Comparison of ENCODE assay signal across 8 cellular contexts in genomic region chr4:70705146-70705855, GRCh38. TPM values are rescaled to one million over a fixed set of nuclear protein-coding genes. Genes with fewer than 3 reads are reported as not detected.
DNase-seq lines count a peak whose midpoint lies in the region; ATAC-seq and TF ChIP-seq lines count a peak whose summit lies in the region.

No MANE protein-coding gene starts in this region.

- H3K4me3 Mint-ChIP-seq in activated T-helper 2 cell treated with anti-CD3 and anti-CD28 coated beads, Interferon-gamma antibody, Interleukin-2, Interleukin-4, amounts not matched to agents 10 μg/mL and 5 μg/mL and 100 μg/mL, durations not matched to agents 14 hours and 24 hours and 36 hours (ENCODE audit: low read depth): peak overlapping the region; percentile 89
- H3K4me3 Mint-ChIP-seq in nephron: peak overlapping the region; percentile 92 to 95 (median 93)

- H3K9me3 Mint-ChIP-seq in activated T-helper 2 cell treated with anti-CD3 and anti-CD28 coated beads, Interferon-gamma antibody, Interleukin-2, Interleukin-4, amounts not matched to agents 10 μg/mL and 5 μg/mL and 100 μg/mL, durations not matched to agents 14 hours and 24 hours and 36 hours: no peaks in the 10 kb centered on the region
- H3K9me3 Mint-ChIP-seq in nephron: no peaks in the 10 kb centered on the region

- no peaks in the 10 kb centered on the region for H3K36me3 Mint-ChIP-seq in activated T-helper 2 cell treated with anti-CD3 and anti-CD28 coated beads, Interferon-gamma antibody, Interleukin-2, Interleukin-4, amounts not matched to agents 10 μg/mL and 5 μg/mL and 100 μg/mL, durations not matched to agents 14 hours and 24 hours and 36 hours (ENCODE audit: low read depth)
- no peaks in the 10 kb centered on the region for H3K36me3 Mint-ChIP-seq in nephron (ENCODE audit: low read depth)

- H3K4me1 Mint-ChIP-seq in activated T-helper 2 cell treated with anti-CD3 and anti-CD28 coated beads, Interferon-gamma antibody, Interleukin-2, Interleukin-4, amounts not matched to agents 10 μg/mL and 5 μg/mL and 100 μg/mL, durations not matched to agents 14 hours and 24 hours and 36 hours (ENCODE audit: low read depth): peaks cover 31% of the 10 kb centered on the region
- H3K4me1 Mint-ChIP-seq in nephron: peaks cover 32% of the 10 kb centered on the region

- DNase-seq in DMS53 (lab: John Stamatoyannopoulos, UW) (peak; percentile 78), HPDE6-E6E7 (ENCODE audit: extremely low spot score) (peak; percentile 48), RKO (ENCODE audit: low spot score) (peak; percentile 85), fibroblast of peridontal ligament (ENCODE audit: extremely low read depth) (peak; percentile 45), stromal cell of bone marrow (ENCODE audit: low read depth) (peak; percentile 47)
- DNase-seq in activated T-helper 2 cell treated with anti-CD3 and anti-CD28 coated beads, Interferon-gamma antibody, Interleukin-2, Interleukin-4, amounts not matched to agents 10 μg/mL and 5 μg/mL and 100 μg/mL, durations not matched to agents 14 hours and 24 hours and 36 hours (ENCODE audit: low spot score): peak; percentile 66

- intact Hi-C loops in activated T-helper 2 cell treated with anti-CD3 and anti-CD28 coated beads, Interferon-gamma antibody, Interleukin-2, Interleukin-4, amounts not matched to agents 10 μg/mL and 5 μg/mL and 100 μg/mL, durations not matched to agents 14 hours and 24 hours and 36 hours (cut with micrococcal nuclease): loop anchor here (1.0 to 5.0 kb wide), 6 partner anchors 17 to 292 kb away; partner anchors contain the start of genes GRSF1, MOB1B and UTP3

- no peak for TF ChIP-seq CTCF in nephron (IDR thresholded peaks at IDR 0.05; ENCODE audit: unreplicated experiment in 3 of 3)

- peak; percentile 56 for ATAC-seq in GM21367 (IDR thresholded peaks at IDR 0.05; ENCODE audit: unreplicated experiment)

- no peaks in the 10 kb centered on the region for H3K27me3 Mint-ChIP-seq in activated T-helper 2 cell treated with anti-CD3 and anti-CD28 coated beads, Interferon-gamma antibody, Interleukin-2, Interleukin-4, amounts not matched to agents 10 μg/mL and 5 μg/mL and 100 μg/mL, durations not matched to agents 14 hours and 24 hours and 36 hours (ENCODE audit: low read depth)
- H3K27me3 Mint-ChIP-seq in nephron (ENCODE audit: low read depth): no peaks in the 10 kb centered on the region

- H3K27ac Mint-ChIP-seq in activated T-helper 2 cell treated with anti-CD3 and anti-CD28 coated beads, Interferon-gamma antibody, Interleukin-2, Interleukin-4, amounts not matched to agents 10 μg/mL and 5 μg/mL and 100 μg/mL, durations not matched to agents 14 hours and 24 hours and 36 hours: peak overlapping the region; percentile 84
- H3K27ac Mint-ChIP-seq in nephron: peak overlapping the region; percentile 95 to 98 (median 97)

RNA-seq across cellular contexts. Expression of gene RUFY3, which starts 16.5 kb away (rescaled TPM):
- total RNA-seq in activated T-helper 2 cell treated with anti-CD3 and anti-CD28 coated beads, Interferon-gamma antibody, Interleukin-2, Interleukin-4, amounts not matched to agents 10 μg/mL and 5 μg/mL and 100 μg/mL, durations not matched to agents 14 hours and 24 hours and 36 hours: 20.5 and 22.3 TPM in 2 replicates

RNA-seq across cellular contexts. Expression of gene UTP3, which starts 17.0 kb away (rescaled TPM):
- total RNA-seq in activated T-helper 2 cell treated with anti-CD3 and anti-CD28 coated beads, Interferon-gamma antibody, Interleukin-2, Interleukin-4, amounts not matched to agents 10 μg/mL and 5 μg/mL and 100 μg/mL, durations not matched to agents 14 hours and 24 hours and 36 hours: 44.1 and 46.3 TPM in 2 replicates

RNA-seq across cellular contexts. Expression of gene JCHAIN, which starts 39.0 kb away (rescaled TPM):
- total RNA-seq in activated T-helper 2 cell treated with anti-CD3 and anti-CD28 coated beads, Interferon-gamma antibody, Interleukin-2, Interleukin-4, amounts not matched to agents 10 μg/mL and 5 μg/mL and 100 μg/mL, durations not matched to agents 14 hours and 24 hours and 36 hours: not detected in 2 replicates

Comparison
In these comparisons a context has a peak if more than half of its experiments do, and no peak if none do; other contexts are left out.
1. Peak in every context shown above with its lines: DNase-seq and ATAC-seq.